ENCODE assay signal across 1 cellular context in the genomic region with DNA sequence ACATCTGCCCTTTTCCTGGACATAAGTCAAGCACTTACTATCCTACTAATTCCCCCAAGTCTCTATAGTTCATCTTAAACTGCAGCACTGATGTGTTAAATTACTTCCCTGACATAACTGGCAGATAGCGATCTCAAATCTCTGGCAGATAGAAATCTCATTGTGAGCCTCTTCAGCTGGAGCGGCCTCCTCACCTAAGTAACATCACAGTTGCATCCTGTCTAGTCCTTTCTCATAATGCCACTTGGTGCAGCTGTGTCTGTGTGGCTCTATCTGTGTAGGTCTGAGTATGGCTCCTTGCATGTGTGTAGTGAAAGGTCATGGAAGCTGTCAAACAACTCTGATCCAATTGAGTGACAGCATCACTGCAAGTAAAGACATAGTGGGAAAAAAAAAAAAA.
A peak's percentile ranks its signal among the peaks of the same experiment; 100 is the strongest.
TF ChIP-seq lines count a peak whose summit lies in the region.

No MANE protein-coding gene starts in this region.

TF ChIP-seq in K562, 482 proteins besides CTCF, POLR2A, EP300 and RAD21:
- no peak for TF ChIP-seq ZC3H8 (IDR thresholded peaks at IDR 0.05)
- no peak for TF ChIP-seq ZBED1 (IDR thresholded peaks at IDR 0.05)
- TF ChIP-seq, protein P1, sequence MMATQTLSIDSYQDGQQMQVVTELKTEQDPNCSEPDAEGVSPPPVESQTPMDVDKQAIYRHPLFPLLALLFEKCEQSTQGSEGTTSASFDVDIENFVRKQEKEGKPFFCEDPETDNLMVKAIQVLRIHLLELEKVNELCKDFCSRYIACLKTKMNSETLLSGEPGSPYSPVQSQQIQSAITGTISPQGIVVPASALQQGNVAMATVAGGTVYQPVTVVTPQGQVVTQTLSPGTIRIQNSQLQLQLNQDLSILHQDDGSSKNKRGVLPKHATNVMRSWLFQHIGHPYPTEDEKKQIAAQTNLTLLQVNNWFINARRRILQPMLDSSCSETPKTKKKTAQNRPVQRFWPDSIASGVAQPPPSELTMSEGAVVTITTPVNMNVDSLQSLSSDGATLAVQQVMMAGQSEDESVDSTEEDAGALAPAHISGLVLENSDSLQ (IDR thresholded peaks at IDR 0.05), result peak; percentile 74
